ENCODE assay signal across 16 cellular contexts in genomic region chr10:132493756-132494290, GRCh38. TPM values are rescaled to one million over a fixed set of nuclear protein-coding genes. Genes with fewer than 3 reads are reported as not detected.
DNase-seq lines count a peak whose midpoint lies in the region; ATAC-seq and TF ChIP-seq lines count a peak whose summit lies in the region.
"Had no signal": no experiment of that assay in that cellular context is flagged by ENCODE, and none has a peak within 500 bp of the region (broad histone marks: within the 10 kb centered on the region; RNA-seq: fewer than 3 reads in every experiment).

No MANE protein-coding gene starts in this region.

- H3K4me1 ChIP-seq in endodermal cell (ENCODE audit: control insufficient read depth, insufficient read depth, low read length) (no peaks in the 10 kb centered on the region), mucosa of descending colon (ENCODE audit: low read depth) (no peaks in the 10 kb centered on the region), suprapubic skin (peaks cover 35% of the 10 kb centered on the region)

- no peak overlapping the region for H3K9ac ChIP-seq in endodermal cell (ENCODE audit: extremely low read depth, low read length, poor library complexity, severe bottlenecking)
- H3K9ac ChIP-seq: BLaER1, KMS-11 had no signal

- no peak for TF ChIP-seq EP300 in suprapubic skin (IDR thresholded peaks at IDR 0.05)

- H3K27ac Mint-ChIP-seq in activated CD4-positive, alpha-beta T cell treated with anti-CD3 and anti-CD28 coated beads for 36 hours = no peak overlapping the region
- no peak overlapping the region for H3K27ac Mint-ChIP-seq in activated CD4-positive, alpha-beta T cell treated with anti-CD3 and anti-CD28 coated beads, Interleukin-2, amount 10 ng/mL, durations not matched to agents 24 days and 14 days
- no peak overlapping the region for H3K27ac Mint-ChIP-seq in endodermal cell
- H3K27ac Mint-ChIP-seq in activated T-helper 17 cell treated with anti-CD3 and anti-CD28 coated beads, Interleukin-2, amount 50 U/mL, for 72 hours = no peak overlapping the region
- no peak overlapping the region for H3K27ac Mint-ChIP-seq in activated T-helper 2 cell treated with anti-CD3 and anti-CD28 coated beads, Interferon-gamma antibody, Interleukin-2, Interleukin-4, amounts not matched to agents 10 μg/mL and 5 μg/mL and 100 μg/mL, durations not matched to agents 14 hours and 24 hours and 36 hours

- H3K36me3 Mint-ChIP-seq in activated CD4-positive, alpha-beta T cell treated with anti-CD3 and anti-CD28 coated beads for 36 hours (ENCODE audit: low read depth) = no peaks in the 10 kb centered on the region
- no peaks in the 10 kb centered on the region for H3K36me3 Mint-ChIP-seq in activated CD4-positive, alpha-beta T cell treated with anti-CD3 and anti-CD28 coated beads, Interleukin-2, amount 10 ng/mL, durations not matched to agents 24 days and 14 days (ENCODE audit: low read depth)
- no peaks in the 10 kb centered on the region for H3K36me3 Mint-ChIP-seq in endodermal cell (ENCODE audit: low read depth)
- no peaks in the 10 kb centered on the region for H3K36me3 Mint-ChIP-seq in activated T-helper 17 cell treated with anti-CD3 and anti-CD28 coated beads, Interleukin-2, amount 50 U/mL, for 72 hours (ENCODE audit: low read depth)
- no peaks in the 10 kb centered on the region for H3K36me3 Mint-ChIP-seq in activated T-helper 2 cell treated with anti-CD3 and anti-CD28 coated beads, Interferon-gamma antibody, Interleukin-2, Interleukin-4, amounts not matched to agents 10 μg/mL and 5 μg/mL and 100 μg/mL, durations not matched to agents 14 hours and 24 hours and 36 hours (ENCODE audit: low read depth)

- DNase-seq in activated CD4-positive, alpha-beta T cell treated with anti-CD3 and anti-CD28 coated beads for 36 hours = peak; percentile 2
- DNase-seq in activated CD4-positive, alpha-beta T cell treated with anti-CD3 and anti-CD28 coated beads, Interleukin-2, amount 10 ng/mL, durations not matched to agents 24 days and 14 days = no peak
- DNase-seq in endodermal cell (peak; percentile 33), mucosa of descending colon (no peak), suprapubic skin (ENCODE audit: low spot score in 2 of 2) (peak; percentile 45 to 60), NCI-H2227 (lab: John Stamatoyannopoulos, UW; ENCODE audit: unreplicated experiment) (no peak)
- DNase-seq in activated T-helper 2 cell treated with anti-CD3 and anti-CD28 coated beads, Interferon-gamma antibody, Interleukin-2, Interleukin-4, amounts not matched to agents 10 μg/mL and 5 μg/mL and 100 μg/mL, durations not matched to agents 14 hours and 24 hours and 36 hours (ENCODE audit: low spot score) = no peak
- DNase-seq: H7, NCI-H1092 treated with DMSO at 0.1 percent for 48 hours, NCI-H1694 treated with DMSO at 0.1 percent for 48 hours, NCI-H82 had no signal

- WGBS in endodermal cell (ENCODE audit: insufficient coverage in 1 of 2, insufficient read length in 1 of 2), 2 experiments = 91% methylated on average over 15 to 16 of the region's 16 CpGs
- WGBS in suprapubic skin = 89% methylated on average over 13 of the region's 16 CpGs

- intact Hi-C loops in activated CD4-positive, alpha-beta T cell treated with anti-CD3 and anti-CD28 coated beads for 36 hours (cut with DNase I, micrococcal nuclease) = no loop called here
- intact Hi-C loops in activated CD4-positive, alpha-beta T cell treated with anti-CD3 and anti-CD28 coated beads, Interleukin-2, amount 10 ng/mL, durations not matched to agents 24 days and 14 days (cut with micrococcal nuclease) = no loop called here
- intact Hi-C loops in mucosa of descending colon (cut with DNase I, micrococcal nuclease) = no loop called here
- intact Hi-C loops in activated T-helper 2 cell treated with anti-CD3 and anti-CD28 coated beads, Interferon-gamma antibody, Interleukin-2, Interleukin-4, amounts not matched to agents 10 μg/mL and 5 μg/mL and 100 μg/mL, durations not matched to agents 14 hours and 24 hours and 36 hours (cut with micrococcal nuclease) = no loop called here

- ATAC-seq in activated CD4-positive, alpha-beta T cell treated with anti-CD3 and anti-CD28 coated beads for 36 hours = no peak
- ATAC-seq in mucosa of descending colon = peak; percentile 53
- ATAC-seq in activated T-helper 17 cell treated with anti-CD3 and anti-CD28 coated beads, Interleukin-2, amount 50 U/mL, for 72 hours (replicated peaks) = no peak
- ATAC-seq: Panc1 had no signal

- H3K9me3 Mint-ChIP-seq in activated CD4-positive, alpha-beta T cell treated with anti-CD3 and anti-CD28 coated beads for 36 hours (ENCODE audit: low read depth) = no peaks in the 10 kb centered on the region
- no peaks in the 10 kb centered on the region for H3K9me3 Mint-ChIP-seq in activated CD4-positive, alpha-beta T cell treated with anti-CD3 and anti-CD28 coated beads, Interleukin-2, amount 10 ng/mL, durations not matched to agents 24 days and 14 days
- peaks cover 8% of the 10 kb centered on the region for H3K9me3 Mint-ChIP-seq in endodermal cell
- H3K9me3 Mint-ChIP-seq in activated T-helper 17 cell treated with anti-CD3 and anti-CD28 coated beads, Interleukin-2, amount 50 U/mL, for 72 hours = no peaks in the 10 kb centered on the region
- no peaks in the 10 kb centered on the region for H3K9me3 Mint-ChIP-seq in activated T-helper 2 cell treated with anti-CD3 and anti-CD28 coated beads, Interferon-gamma antibody, Interleukin-2, Interleukin-4, amounts not matched to agents 10 μg/mL and 5 μg/mL and 100 μg/mL, durations not matched to agents 14 hours and 24 hours and 36 hours

- no peaks in the 10 kb centered on the region for H3K27me3 ChIP-seq in endodermal cell (ENCODE audit: control insufficient read depth, insufficient read depth, low read length, poor library complexity, severe bottlenecking)
- peaks cover 20% of the 10 kb centered on the region for H3K27me3 ChIP-seq in suprapubic skin

- H3K36me3 ChIP-seq in endodermal cell (ENCODE audit: control insufficient read depth, insufficient read depth, low read length) (no peaks in the 10 kb centered on the region), mucosa of descending colon (ENCODE audit: low read depth) (no peaks in the 10 kb centered on the region), suprapubic skin (no peaks in the 10 kb centered on the region)
- H3K36me3 ChIP-seq: BLaER1 had no signal

- H3K9me3 ChIP-seq in endodermal cell (ENCODE audit: control insufficient read depth, low read length) (no peaks in the 10 kb centered on the region), mucosa of descending colon (no peaks in the 10 kb centered on the region), suprapubic skin (no peaks in the 10 kb centered on the region)

- H3K27me3 Mint-ChIP-seq in activated CD4-positive, alpha-beta T cell treated with anti-CD3 and anti-CD28 coated beads for 36 hours = no peaks in the 10 kb centered on the region
- H3K27me3 Mint-ChIP-seq in activated CD4-positive, alpha-beta T cell treated with anti-CD3 and anti-CD28 coated beads, Interleukin-2, amount 10 ng/mL, durations not matched to agents 24 days and 14 days = peaks cover 2% of the 10 kb centered on the region
- H3K27me3 Mint-ChIP-seq in endodermal cell (ENCODE audit: insufficient read depth) = no peaks in the 10 kb centered on the region
- H3K27me3 Mint-ChIP-seq in activated T-helper 17 cell treated with anti-CD3 and anti-CD28 coated beads, Interleukin-2, amount 50 U/mL, for 72 hours = peaks cover 5% of the 10 kb centered on the region
- H3K27me3 Mint-ChIP-seq in activated T-helper 2 cell treated with anti-CD3 and anti-CD28 coated beads, Interferon-gamma antibody, Interleukin-2, Interleukin-4, amounts not matched to agents 10 μg/mL and 5 μg/mL and 100 μg/mL, durations not matched to agents 14 hours and 24 hours and 36 hours (ENCODE audit: low read depth) = no peaks in the 10 kb centered on the region

- TF ChIP-seq CTCF in endodermal cell (conservative IDR thresholded peaks at IDR 0.05) = no peak
- TF ChIP-seq CTCF in mucosa of descending colon (IDR thresholded peaks at IDR 0.05) = no peak
- TF ChIP-seq CTCF in suprapubic skin (IDR thresholded peaks at IDR 0.05) = no peak

- H3K4me3 Mint-ChIP-seq in activated CD4-positive, alpha-beta T cell treated with anti-CD3 and anti-CD28 coated beads for 36 hours = no peak overlapping the region
- H3K4me3 Mint-ChIP-seq in activated CD4-positive, alpha-beta T cell treated with anti-CD3 and anti-CD28 coated beads, Interleukin-2, amount 10 ng/mL, durations not matched to agents 24 days and 14 days = no peak overlapping the region
- H3K4me3 Mint-ChIP-seq in endodermal cell = no peak overlapping the region
- no peak overlapping the region for H3K4me3 Mint-ChIP-seq in activated T-helper 17 cell treated with anti-CD3 and anti-CD28 coated beads, Interleukin-2, amount 50 U/mL, for 72 hours
- no peak overlapping the region for H3K4me3 Mint-ChIP-seq in activated T-helper 2 cell treated with anti-CD3 and anti-CD28 coated beads, Interferon-gamma antibody, Interleukin-2, Interleukin-4, amounts not matched to agents 10 μg/mL and 5 μg/mL and 100 μg/mL, durations not matched to agents 14 hours and 24 hours and 36 hours (ENCODE audit: low read depth)

- no peak for TF ChIP-seq POLR2A in suprapubic skin (IDR thresholded peaks at IDR 0.05)

- POLR2A ChIA-PET in activated CD4-positive, alpha-beta T cell treated with anti-CD3 and anti-CD28 coated beads for 36 hours (lab: Charles Lee) = no interaction called here

- no peak overlapping the region for H3K4me3 ChIP-seq in endodermal cell (ENCODE audit: low read length)
- no peak overlapping the region for H3K4me3 ChIP-seq in mucosa of descending colon
- H3K4me3 ChIP-seq in suprapubic skin = no peak overlapping the region
- H3K4me3 ChIP-seq: BLaER1 had no signal

- H3K4me1 Mint-ChIP-seq in activated CD4-positive, alpha-beta T cell treated with anti-CD3 and anti-CD28 coated beads for 36 hours = no peaks in the 10 kb centered on the region
- H3K4me1 Mint-ChIP-seq in activated CD4-positive, alpha-beta T cell treated with anti-CD3 and anti-CD28 coated beads, Interleukin-2, amount 10 ng/mL, durations not matched to agents 24 days and 14 days = no peaks in the 10 kb centered on the region
- H3K4me1 Mint-ChIP-seq in endodermal cell = no peaks in the 10 kb centered on the region
- no peaks in the 10 kb centered on the region for H3K4me1 Mint-ChIP-seq in activated T-helper 17 cell treated with anti-CD3 and anti-CD28 coated beads, Interleukin-2, amount 50 U/mL, for 72 hours
- no peaks in the 10 kb centered on the region for H3K4me1 Mint-ChIP-seq in activated T-helper 2 cell treated with anti-CD3 and anti-CD28 coated beads, Interferon-gamma antibody, Interleukin-2, Interleukin-4, amounts not matched to agents 10 μg/mL and 5 μg/mL and 100 μg/mL, durations not matched to agents 14 hours and 24 hours and 36 hours (ENCODE audit: low read depth)

- CTCF ChIA-PET in activated CD4-positive, alpha-beta T cell treated with anti-CD3 and anti-CD28 coated beads for 36 hours (lab: Charles Lee) = interaction anchor here (0.6 kb wide), 1 partner anchor 81 kb away, joined by 3 read pairs; no protein-coding TSS in a partner anchor

- H3K27ac ChIP-seq in endodermal cell (ENCODE audit: low read depth, low read length) = no peak overlapping the region
- no peak overlapping the region for H3K27ac ChIP-seq in suprapubic skin
- H3K27ac ChIP-seq: 22Rv1, BLaER1, KMS-11 had no signal

RNA-seq across cellular contexts. Expression of gene INPP5A, which starts 43.8 kb away (rescaled TPM):
- 1 to 10 TPM; 8.1 to 9.3 TPM for total RNA-seq in activated CD4-positive, alpha-beta T cell treated with anti-CD3 and anti-CD28 coated beads for 36 hours
- total RNA-seq in activated CD4-positive, alpha-beta T cell treated with anti-CD3 and anti-CD28 coated beads, Interleukin-2, amount 10 ng/mL, durations not matched to agents 24 days and 14 days = 10.3 and 10.5 TPM in 2 replicates
- total RNA-seq in endodermal cell (10 to 100 TPM; 20.7 to 26.7 TPM), mucosa of descending colon (10 to 100 TPM; 31.7 to 92.8 (median 32.0) TPM), suprapubic skin (10 to 100 TPM; 28.1 to 39.1 (median 32.3) TPM)
- 21.7 TPM for polyA plus RNA-seq in endodermal cell (2013, experiment 1 of 2)
- polyA plus RNA-seq in endodermal cell (2013, experiment 2 of 2) = 20.9 TPM
- total RNA-seq in activated T-helper 17 cell treated with anti-CD3 and anti-CD28 coated beads, Interleukin-2, amount 50 U/mL, for 72 hours = 1 to 10 TPM; 4.3 to 5.6 TPM
- 13.0 and 13.8 TPM in 2 replicates for total RNA-seq in activated T-helper 2 cell treated with anti-CD3 and anti-CD28 coated beads, Interferon-gamma antibody, Interleukin-2, Interleukin-4, amounts not matched to agents 10 μg/mL and 5 μg/mL and 100 μg/mL, durations not matched to agents 14 hours and 24 hours and 36 hours

Comparison
In these comparisons a context has a peak if more than half of its experiments do, and no peak if none do; other contexts are left out.
1. DNase-seq: peak in activated CD4-positive, alpha-beta T cell treated with anti-CD3 and anti-CD28 coated beads for 36 hours (single experiment), endodermal cell (single experiment) and suprapubic skin (2 of 2); none in activated CD4-positive, alpha-beta T cell treated with anti-CD3 and anti-CD28 coated beads, Interleukin-2, amount 10 ng/mL, durations not matched to agents 24 days and 14 days (single experiment), mucosa of descending colon (0 of 3), activated T-helper 2 cell treated with anti-CD3 and anti-CD28 coated beads, Interferon-gamma antibody, Interleukin-2, Interleukin-4, amounts not matched to agents 10 μg/mL and 5 μg/mL and 100 μg/mL, durations not matched to agents 14 hours and 24 hours and 36 hours (single experiment) and NCI-H2227 (single experiment).